18 cellular contexts compared by ENCODE assay signal in genomic region chr15:84722628-84723027, GRCh38.
"Had no signal": no experiment of that assay in that cellular context is flagged by ENCODE, and none has a peak within 500 bp of the region (broad histone marks: within the 10 kb centered on the region; RNA-seq: fewer than 3 reads in every experiment).

No MANE protein-coding gene starts in this region.

- H3K27me3 Mint-ChIP-seq: activated CD4-positive, alpha-beta T cell treated with anti-CD3 and anti-CD28 coated beads, Interleukin-2, amount 10 ng/mL, durations not matched to agents 7 days and 5 days; dendritic cell treated with granulocyte-macrophage colony-stimulating factor and Interleukin-4, amounts not matched to agents 40 ng/mL and 50 ng/mL, for 4 days; effector memory CD8-positive, alpha-beta T cell; type B pancreatic cell had no signal

- ATAC-seq: activated CD4-positive, CD25-positive, alpha-beta regulatory T cell treated with anti-CD3 and anti-CD28 coated beads, Interleukin-2, amount 50 U/mL, for 24 hours; effector memory CD8-positive, alpha-beta T cell; left cardiac atrium; right cardiac atrium had no signal

- H3K36me3 Mint-ChIP-seq: type B pancreatic cell had no signal

- H3K27ac Mint-ChIP-seq: type B pancreatic cell had no signal

- H3K4me3 ChIP-seq: cardiac muscle cell, prostate gland, stomach had no signal

- H3K4me1 ChIP-seq: prostate gland had no signal

- H3K4me3 Mint-ChIP-seq: activated CD4-positive, alpha-beta T cell treated with anti-CD3 and anti-CD28 coated beads, Interleukin-2, amount 10 ng/mL, durations not matched to agents 7 days and 5 days; dendritic cell treated with granulocyte-macrophage colony-stimulating factor and Interleukin-4, amounts not matched to agents 40 ng/mL and 50 ng/mL, for 4 days; effector memory CD8-positive, alpha-beta T cell; neural crest cell; type B pancreatic cell had no signal

- H3K36me3 ChIP-seq: cardiac muscle cell, prostate gland, stomach had no signal

- H3K9me3 Mint-ChIP-seq: activated CD4-positive, alpha-beta T cell treated with anti-CD3 and anti-CD28 coated beads, Interleukin-2, amount 10 ng/mL, durations not matched to agents 7 days and 5 days; dendritic cell treated with granulocyte-macrophage colony-stimulating factor and Interleukin-4, amounts not matched to agents 40 ng/mL and 50 ng/mL, for 4 days; effector memory CD8-positive, alpha-beta T cell; neural crest cell; type B pancreatic cell had no signal

- H3K27me3 ChIP-seq: cardiac muscle cell, stomach had no signal

- DNase-seq: activated CD4-positive, alpha-beta T cell treated with anti-CD3 and anti-CD28 coated beads, Interleukin-2, amount 10 ng/mL, durations not matched to agents 7 days and 5 days; activated CD8-positive, alpha-beta memory T cell treated with anti-CD3 and anti-CD28 coated beads, Interleukin-2, amount 50 U/mL, for 4 hours; activated effector memory CD4-positive, alpha-beta T cell treated with Interleukin-2 at 50 U/mL for 16 hours; activated naive CD4-positive, alpha-beta T cell treated with anti-CD3 and anti-CD28 coated beads, Interleukin-2, amount 50 U/mL, for 16 hours; activated T-cell treated with anti-CD3 and anti-CD28 coated beads, Interleukin-2, amount 50 U/mL, for 48 hours; effector memory CD8-positive, alpha-beta T cell; foreskin fibroblast; left cardiac atrium; right cardiac atrium; stimulated activated CD4-positive, alpha-beta T cell treated with anti-CD3 and anti-CD28 coated beads, Interleukin-2, amount 100 ng/mL, for 48 hours; stomach; T-helper 1 cell had no signal

- H3K27ac ChIP-seq: cardiac muscle cell, prostate gland, stomach had no signal

- H3K9me3 ChIP-seq: prostate gland, stomach had no signal
